5 cellular contexts compared by ENCODE assay signal in the genomic region with DNA sequence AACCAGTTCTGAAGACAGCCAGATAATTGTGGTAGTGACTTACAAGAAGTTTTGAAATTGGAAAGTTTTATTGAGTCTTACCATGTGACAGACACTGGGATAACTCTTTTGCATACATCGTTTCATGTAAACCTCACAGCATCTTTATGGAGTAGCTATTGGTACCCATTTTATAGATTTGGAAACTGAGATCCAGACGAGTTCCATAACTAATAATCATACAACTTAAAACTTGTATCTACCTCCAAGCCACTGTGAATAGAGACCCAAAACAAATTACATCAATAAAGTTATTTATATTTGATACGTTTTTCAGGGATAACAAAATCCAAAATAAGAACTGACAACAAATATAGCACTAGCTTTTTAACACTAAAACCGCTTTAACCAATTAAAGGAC. TPM values are rescaled to one million over a fixed set of nuclear protein-coding genes. Genes with fewer than 3 reads are reported as not detected.
"Had no signal": no experiment of that assay in that cellular context is flagged by ENCODE, and none has a peak within 500 bp of the region (broad histone marks: within the 10 kb centered on the region; RNA-seq: fewer than 3 reads in every experiment).

No MANE protein-coding gene starts in this region.

- H3K9me3 Mint-ChIP-seq: GM23338, H9, IgD-negative memory B cell had no signal

- H2AFZ ChIP-seq: GM23338 had no signal

- H3K4me2 ChIP-seq: GM23338 had no signal

- H3K4me3 ChIP-seq: GM23338 had no signal

- H3K27me3 Mint-ChIP-seq: IgD-negative memory B cell had no signal

- DNase-seq: H9, HCEC 1CT had no signal

- H3K27ac Mint-ChIP-seq: GM23338, H9, IgD-negative memory B cell had no signal

- H3K4me1 Mint-ChIP-seq: GM23338, H9, IgD-negative memory B cell had no signal

- ATAC-seq: GM23338 had no signal

- H3K4me3 Mint-ChIP-seq: GM23338, H9, IgD-negative memory B cell had no signal

RNA-seq across cellular contexts. Expression of a gene that starts 53.5 kb away (rescaled TPM):
- total RNA-seq: HT-29 had no signal
- polyA plus RNA-seq: GM23338, IgD-negative memory B cell had no signal
